In genomic region chr3:23372296-23372695, GRCh38 we compare ENCODE assay signal across 1 cellular context.
TF ChIP-seq lines count a peak whose summit lies in the region.

No MANE protein-coding gene starts in this region.

TF ChIP-seq in HEK293, 187 proteins besides CTCF, POLR2A, EP300 and RAD21 (continued from another document):
- TF ChIP-seq PRDM4 (tag by site-specific recombination; IDR thresholded peaks at IDR 0.05) (no peak), PRDM1 (tag by site-specific recombination; IDR thresholded peaks at IDR 0.05) (no peak), BCL11B (tag by site-specific recombination; IDR thresholded peaks at IDR 0.05; ENCODE audit: low read depth) (no peak), ZFP69B (tag by site-specific recombination; IDR thresholded peaks at IDR 0.05) (no peak), ZNF416 (tag by site-specific recombination; IDR thresholded peaks at IDR 0.05) (no peak), ZNF664 (tag by site-specific recombination; IDR thresholded peaks at IDR 0.05) (peak; percentile 67; the same call in 1 of the 2 replicates), PRDM6 (tag by site-specific recombination; IDR thresholded peaks at IDR 0.05) (peak; percentile 52), ZNF223 (tag by site-specific recombination; IDR thresholded peaks at IDR 0.05) (no peak), ZNF514 (tag by site-specific recombination; IDR thresholded peaks at IDR 0.05) (no peak), PATZ1 (tag by site-specific recombination; IDR thresholded peaks at IDR 0.05) (no peak), ZNF518A (tag by site-specific recombination; conservative IDR thresholded peaks at IDR 0.05; ENCODE audit: low read depth) (no peak), ZSCAN16 (tag by site-specific recombination; IDR thresholded peaks at IDR 0.05) (no peak), ZBTB6 (tag by site-specific recombination; IDR thresholded peaks at IDR 0.05) (no peak)
